In genomic region chr2:50732796-50733195, GRCh38 we compare ENCODE assay signal across 17 cellular contexts.
DNase-seq lines count a peak whose midpoint lies in the region; ATAC-seq and TF ChIP-seq lines count a peak whose summit lies in the region.
"Had no signal": no experiment of that assay in that cellular context is flagged by ENCODE, and none has a peak within 500 bp of the region (broad histone marks: within the 10 kb centered on the region; RNA-seq: fewer than 3 reads in every experiment).

No MANE protein-coding gene starts in this region.

- no peaks in the 10 kb centered on the region for H3K9me3 ChIP-seq in colonic mucosa
- H3K9me3 ChIP-seq: BLaER1, HAP-1 had no signal

- H3K27me3 ChIP-seq in colonic mucosa: no peaks in the 10 kb centered on the region
- H3K27me3 ChIP-seq: BLaER1 had no signal

- intact Hi-C loops in colonic mucosa (cut with DNase I): no loop called here

- ATAC-seq in HG03460 (IDR thresholded peaks at IDR 0.05; ENCODE audit: unreplicated experiment) (no peak), HG02981 (IDR thresholded peaks at IDR 0.05; ENCODE audit: unreplicated experiment) (no peak)
- ATAC-seq: CD8-positive, alpha-beta T cell had no signal

- no peak overlapping the region for H3K9ac ChIP-seq in colonic mucosa (ENCODE audit: low read depth in 2 of 2, low read length in 2 of 2)
- H3K9ac ChIP-seq: BLaER1, GM23248 had no signal

- H3K36me3 ChIP-seq in colonic mucosa: no peaks in the 10 kb centered on the region
- H3K36me3 ChIP-seq: BLaER1, HAP-1 had no signal

- peak overlapping the region; percentile 24 for H3K27ac ChIP-seq in 22Rv1
- no peak overlapping the region for H3K27ac ChIP-seq in colonic mucosa
- H3K27ac ChIP-seq: BLaER1, GM23248 had no signal

- TF ChIP-seq CTCF in 22Rv1 (IDR thresholded peaks at IDR 0.05): no peak
- no peak for TF ChIP-seq CTCF in colonic mucosa (IDR thresholded peaks at IDR 0.05)

- DNase-seq in astrocyte of the hippocampus (ENCODE audit: low read depth, low spot score) (peak; percentile 5), iris pigment epithelial cell (ENCODE audit: low read depth) (peak; percentile 28), non-pigmented ciliary epithelial cell (ENCODE audit: low read depth) (peak; percentile 8), colonic mucosa (no peak), NCI-H2196 (lab: John Stamatoyannopoulos, UW; ENCODE audit: unreplicated experiment) (no peak)
- DNase-seq: 8988T; Calu3; CD8-positive, alpha-beta T cell; DMS79 treated with DMSO at 0.1 percent for 48 hours; GF-D8; GM23248; IMR-90 had no signal

- H3K4me3 ChIP-seq in colonic mucosa: no peak overlapping the region
- H3K4me3 ChIP-seq: BLaER1, GM23248, HAP-1 had no signal

- no peaks in the 10 kb centered on the region for H3K4me1 ChIP-seq in colonic mucosa
- H3K4me1 ChIP-seq: BLaER1, HAP-1 had no signal

Comparison
In these comparisons a context has a peak if more than half of its experiments do, and no peak if none do; other contexts are left out.
1. DNase-seq: peak in astrocyte of the hippocampus (single experiment), iris pigment epithelial cell (single experiment) and non-pigmented ciliary epithelial cell (single experiment); none in colonic mucosa (single experiment) and NCI-H2196 (single experiment).